Comparison of ENCODE assay signal across 8 cellular contexts in genomic region chr1:59707216-59707615, GRCh38.
DNase-seq lines count a peak whose midpoint lies in the region; ATAC-seq, FAIRE-seq and TF ChIP-seq lines count a peak whose summit lies in the region.

No MANE protein-coding gene starts in this region.

- H3K27me3 Mint-ChIP-seq in chondrocyte (ENCODE audit: low read depth) = no peaks in the 10 kb centered on the region

- ATAC-seq in right lobe of liver = peak in 3 of 4 donors; percentile 31 to 51 (median 33)
- peak; percentile 84 for ATAC-seq in thoracic aorta (ENCODE audit: insufficient number of reproducible peaks, low FRiP score, low read depth)
- no peak for ATAC-seq in HG02852 (IDR thresholded peaks at IDR 0.05; ENCODE audit: unreplicated experiment)

- no peaks in the 10 kb centered on the region for H3K27me3 ChIP-seq in right lobe of liver
- H3K27me3 ChIP-seq in thoracic aorta (replicated peaks; ENCODE audit: insufficient read depth) = no peaks in the 10 kb centered on the region
- H3K27me3 ChIP-seq in HAP-1 (ENCODE audit: low read depth) = no peaks in the 10 kb centered on the region

- no peak overlapping the region for H3K4me3 Mint-ChIP-seq in chondrocyte (ENCODE audit: unreplicated experiment)

- H3K36me3 Mint-ChIP-seq in chondrocyte (ENCODE audit: low read depth) = peaks cover 3% of the 10 kb centered on the region

- H3K4me3 ChIP-seq in right lobe of liver (no peak overlapping the region), thoracic aorta (no peak overlapping the region), HAP-1 (no peak overlapping the region)

- H3K36me3 ChIP-seq in right lobe of liver (no peaks in the 10 kb centered on the region), thoracic aorta (no peaks in the 10 kb centered on the region), HAP-1 (replicated peaks) (no peaks in the 10 kb centered on the region)

- peak overlapping the region; percentile 87 for H3K27ac Mint-ChIP-seq in chondrocyte (ENCODE audit: unreplicated experiment)

- H3K9me3 ChIP-seq in right lobe of liver = no peaks in the 10 kb centered on the region
- no peaks in the 10 kb centered on the region for H3K9me3 ChIP-seq in thoracic aorta
- H3K9me3 ChIP-seq in HAP-1 = no peaks in the 10 kb centered on the region; the same call in 1 of the 2 replicates

- 86% methylated on average over 5 of the region's 5 CpGs for WGBS in right lobe of liver (ENCODE audit: insufficient coverage, low coverage, low lambda C conversion rate, missing lambda C conversion rate)

- peaks cover 55% of the 10 kb centered on the region for H3K4me1 Mint-ChIP-seq in chondrocyte (ENCODE audit: low read depth)

- TF ChIP-seq CTCF in chondrocyte (IDR thresholded peaks at IDR 0.05) (peak; percentile 8), right lobe of liver (IDR thresholded peaks at IDR 0.05) (no peak), thoracic aorta (IDR thresholded peaks at IDR 0.05) (no peak)

- FAIRE-seq in HTR-8/SVneo (lab: Jason Lieb, UNC) = no peak

- H3K27ac ChIP-seq in right lobe of liver = no peak overlapping the region
- peak overlapping the region; percentile 51 to 64 for H3K27ac ChIP-seq in thoracic aorta

- no peak for TF ChIP-seq POLR2A in right lobe of liver (IDR thresholded peaks at IDR 0.05)

- in situ Hi-C loops in HAP-1 (cut with MboI; ENCODE audit: low sequenced_read_pairs) = no loop called here

- H3K4me1 ChIP-seq in right lobe of liver (no peaks in the 10 kb centered on the region), thoracic aorta (ENCODE audit: control insufficient read depth in 1 of 2, low read depth in 2 of 2) (peaks cover 25 to 57% of the 10 kb centered on the region in 2 donors), HAP-1 (no peaks in the 10 kb centered on the region)

- intact Hi-C loops in right lobe of liver (cut with DNase I) = no loop called here

- peak; percentile 61 for DNase-seq in HTR-8/SVneo (ENCODE audit: insufficient read length, low spot score)
- no peak for DNase-seq in chondrocyte (ENCODE audit: low spot score)
- no peak for DNase-seq in right lobe of liver
- peak; percentile 31 for DNase-seq in thoracic aorta (ENCODE audit: low spot score)
- no peak for DNase-seq in DMS53 (lab: John Stamatoyannopoulos, UW)
- DNase-seq in cerebellar nuclear complex (lab: John Stamatoyannopoulos, UW) = no peak
- no peak for DNase-seq in HAP-1 (ENCODE audit: low spot score in 2 of 2)

- peaks cover 6% of the 10 kb centered on the region for H3K9me3 Mint-ChIP-seq in chondrocyte (ENCODE audit: low read depth)

Comparison
In these comparisons a context has a peak if more than half of its experiments do, and no peak if none do; other contexts are left out.
1. DNase-seq: peak in HTR-8/SVneo (single experiment) and thoracic aorta (single experiment); none in chondrocyte (single experiment), right lobe of liver (0 of 3), DMS53 (single experiment), cerebellar nuclear complex (0 of 2) and HAP-1 (0 of 2).
2. H3K27ac ChIP-seq: peak in thoracic aorta (2 of 2); none in right lobe of liver (0 of 3).